16 cellular contexts compared by ENCODE assay signal in the genomic region with DNA sequence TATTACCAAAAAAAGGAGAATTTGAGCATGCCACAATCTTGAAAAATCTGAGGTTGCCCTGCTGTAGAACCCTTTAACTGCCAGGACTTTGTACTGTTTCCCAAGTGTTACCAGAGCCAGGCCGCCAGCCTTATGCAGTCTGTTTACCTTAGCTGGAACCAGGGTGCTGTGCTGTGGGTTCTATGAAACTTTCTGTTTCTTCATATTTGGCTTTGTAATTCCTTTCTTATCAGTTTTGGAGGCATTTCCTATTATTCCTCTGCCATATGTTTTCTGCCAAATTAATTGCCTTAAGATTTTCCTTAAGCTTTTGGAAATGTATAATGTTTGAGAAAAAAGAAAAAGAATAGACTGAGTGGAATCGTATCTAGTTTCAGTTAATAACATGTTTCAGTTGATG. TPM values are rescaled to one million over a fixed set of nuclear protein-coding genes. Genes with fewer than 3 reads are reported as not detected.
A peak's percentile ranks its signal among the peaks of the same experiment; 100 is the strongest.
DNase-seq lines count a peak whose midpoint lies in the region; TF ChIP-seq lines count a peak whose summit lies in the region.
"Had no signal": no experiment of that assay in that cellular context is flagged by ENCODE, and none has a peak within 500 bp of the region (broad histone marks: within the 10 kb centered on the region; RNA-seq: fewer than 3 reads in every experiment).

No MANE protein-coding gene starts in this region.

- H3K27ac Mint-ChIP-seq in MCF 10A (ENCODE audit: low read depth, unreplicated experiment) (no peak overlapping the region), mesothelial cell of epicardium (no peak overlapping the region)
- H3K27ac Mint-ChIP-seq: activated naive CD4-positive, alpha-beta T cell treated with anti-CD3 and anti-CD28 coated beads, Interleukin-2, amount 10 ng/mL, durations not matched to agents 7 days and 5 days; natural killer cell had no signal

- H3K9me3 ChIP-seq in breast epithelium = no peaks in the 10 kb centered on the region
- H3K9me3 ChIP-seq in thymus (ENCODE audit: control insufficient read depth) = no peaks in the 10 kb centered on the region
- H3K9me3 ChIP-seq: Caco-2, HAP-1, SJSA1, tibial nerve had no signal

- H3K27me3 ChIP-seq in breast epithelium = no peaks in the 10 kb centered on the region
- peaks cover 0 to 39% (median 9%) of the 10 kb centered on the region in 45 donors for H3K27me3 ChIP-seq in dorsolateral prefrontal cortex
- H3K27me3 ChIP-seq in thymus (ENCODE audit: control insufficient read depth, insufficient read depth) = no peaks in the 10 kb centered on the region
- H3K27me3 ChIP-seq: SJSA1, tibial nerve had no signal

- TF ChIP-seq CTCF in breast epithelium (IDR thresholded peaks at IDR 0.05) (no peak), MCF 10A (IDR thresholded peaks at IDR 0.05; ENCODE audit: unreplicated experiment) (no peak), dorsolateral prefrontal cortex (IDR thresholded peaks at IDR 0.05 in 54 of 56, conservative IDR thresholded peaks at IDR 0.05 in 2 of 56; ENCODE audit: low read depth in 1 of 56, partially characterized antibody in 56 of 56) (no peak), mesothelial cell of epicardium (IDR thresholded peaks at IDR 0.05; ENCODE audit: unreplicated experiment) (no peak)

- intact Hi-C loops in breast epithelium (cut with DNase I; ENCODE audit: low total_unique reads) = no loop called here
- intact Hi-C loops in MCF 10A (cut with micrococcal nuclease) = no loop called here
- intact Hi-C loops in dorsolateral prefrontal cortex (cut with DNase I) = loop anchor here in 1 of 2 donors (10.0 kb wide), 1 partner anchor 919 kb away; no protein-coding TSS in a partner anchor

- peaks cover 13% of the 10 kb centered on the region for H3K4me1 Mint-ChIP-seq in MCF 10A (ENCODE audit: insufficient read depth, unreplicated experiment)
- H3K4me1 Mint-ChIP-seq in mesothelial cell of epicardium = peaks cover 38% of the 10 kb centered on the region
- H3K4me1 Mint-ChIP-seq: natural killer cell had no signal

- DNase-seq in breast epithelium (ENCODE audit: low spot score in 2 of 2) = no peak
- DNase-seq in MCF 10A (ENCODE audit: unreplicated experiment) = no peak
- no peak for DNase-seq in dorsolateral prefrontal cortex
- DNase-seq in mesothelial cell of epicardium (ENCODE audit: low spot score in 2 of 2, unreplicated experiment in 2 of 2) = no peak
- DNase-seq in G401 (ENCODE audit: low spot score) = no peak
- DNase-seq in activated CD8-positive, alpha-beta memory T cell treated with anti-CD3 and anti-CD28 coated beads, Interleukin-2, amount 50 U/mL, for 4 hours = no peak
- DNase-seq in cerebellar nuclear complex (lab: John Stamatoyannopoulos, UW) = no peak
- DNase-seq: ACHN; activated naive CD4-positive, alpha-beta T cell treated with anti-CD3 and anti-CD28 coated beads, Interleukin-2, amount 10 ng/mL, durations not matched to agents 7 days and 5 days; Caco-2; kidney glomerular epithelial cell; natural killer cell had no signal

- WGBS in thymus = 95% methylated on average over 2 of the region's 2 CpGs

- H3K4me3 Mint-ChIP-seq in MCF 10A (ENCODE audit: unreplicated experiment) (no peak overlapping the region), mesothelial cell of epicardium (peak overlapping the region; percentile 85)
- H3K4me3 Mint-ChIP-seq: activated naive CD4-positive, alpha-beta T cell treated with anti-CD3 and anti-CD28 coated beads, Interleukin-2, amount 10 ng/mL, durations not matched to agents 7 days and 5 days; natural killer cell had no signal

- H3K9me3 Mint-ChIP-seq in MCF 10A (ENCODE audit: unreplicated experiment) = no peaks in the 10 kb centered on the region
- no peaks in the 10 kb centered on the region for H3K9me3 Mint-ChIP-seq in mesothelial cell of epicardium
- H3K9me3 Mint-ChIP-seq: activated naive CD4-positive, alpha-beta T cell treated with anti-CD3 and anti-CD28 coated beads, Interleukin-2, amount 10 ng/mL, durations not matched to agents 7 days and 5 days; natural killer cell had no signal

- in situ Hi-C loops in G401 (cut with HindIII; ENCODE audit: low sequenced_read_pairs) = no loop called here

- H3K4me1 ChIP-seq in breast epithelium = peaks cover 0 to 3% of the 10 kb centered on the region in 2 donors
- H3K4me1 ChIP-seq in thymus (ENCODE audit: control insufficient read depth, insufficient read depth, low read length) = peaks cover 34% of the 10 kb centered on the region
- H3K4me1 ChIP-seq: Caco-2, HAP-1 had no signal

- BruUV-seq in MCF 10A (replicated peaks; lab: Mats Ljungman, UMichigan) = no TSS peak

- CTCF ChIA-PET in MCF 10A (lab: Yijun Ruan, JAX) = interaction anchor here (0.7 to 1.4 kb wide), 3 partner anchors 400 to 1036 kb away, joined by 3 to 4 read pairs (median 4); no protein-coding TSS in a partner anchor

- no peaks in the 10 kb centered on the region for H3K36me3 Mint-ChIP-seq in MCF 10A (ENCODE audit: insufficient read depth, unreplicated experiment)
- no peaks in the 10 kb centered on the region for H3K36me3 Mint-ChIP-seq in mesothelial cell of epicardium
- H3K36me3 Mint-ChIP-seq: activated naive CD4-positive, alpha-beta T cell treated with anti-CD3 and anti-CD28 coated beads, Interleukin-2, amount 10 ng/mL, durations not matched to agents 7 days and 5 days; natural killer cell had no signal

- no peaks in the 10 kb centered on the region for H3K27me3 Mint-ChIP-seq in MCF 10A (ENCODE audit: insufficient read depth, unreplicated experiment)
- peaks cover 12% of the 10 kb centered on the region for H3K27me3 Mint-ChIP-seq in mesothelial cell of epicardium (ENCODE audit: low read depth)

- H3K27ac ChIP-seq in breast epithelium (no peak overlapping the region), dorsolateral prefrontal cortex (no peak overlapping the region), thymus (ENCODE audit: low read depth) (no peak overlapping the region)
- H3K27ac ChIP-seq: SJSA1 had no signal

- POLR2A ChIA-PET in MCF 10A (lab: Yijun Ruan, JAX) = no interaction called here

- H3K36me3 ChIP-seq in breast epithelium (no peaks in the 10 kb centered on the region), thymus (ENCODE audit: control insufficient read depth, insufficient read depth) (peaks cover 36% of the 10 kb centered on the region)
- H3K36me3 ChIP-seq: HAP-1, tibial nerve had no signal

- TF ChIP-seq POLR2A in breast epithelium (IDR thresholded peaks at IDR 0.05) = no peak

- peak overlapping the region in 2 of 3 donors; percentile 63 to 70 for H3K4me3 ChIP-seq in breast epithelium
- H3K4me3 ChIP-seq in dorsolateral prefrontal cortex = peak overlapping the region in 34 of 59 donors; percentile 3 to 78 (median 66)
- H3K4me3 ChIP-seq in thymus (ENCODE audit: low read length) = peak overlapping the region; percentile 84
- H3K4me3 ChIP-seq: HAP-1 had no signal

RNA-seq across cellular contexts. Expression of a gene that starts 2.1 kb away (rescaled TPM):
- 10 to 100 TPM; 16.6 to 27.7 (median 18.7) TPM for total RNA-seq in breast epithelium
- total RNA-seq in MCF 10A (2022) = 2.7 and 2.8 TPM in 2 replicates
- total RNA-seq in dorsolateral prefrontal cortex = 10 to 100 TPM in 37 of 120 experiments, 1 to 10 TPM in 83; 3.0 to 25.8 (median 8.4) TPM
- 33.2 to 38.3 TPM (median 38.2 TPM) in 3 replicates for total RNA-seq in mesothelial cell of epicardium
- 4.7 TPM for polyA plus RNA-seq in thymus
- not detected in 2 replicates for total RNA-seq in G401 (2014; rRNA removed; shearing (Covaris generic))
